ENCODE assay signal across 8 cellular contexts in genomic region chr20:59403261-59403961, GRCh38.
A peak's percentile ranks its signal among the peaks of the same experiment; 100 is the strongest.
DNase-seq lines count a peak whose midpoint lies in the region; ATAC-seq and TF ChIP-seq lines count a peak whose summit lies in the region.

No MANE protein-coding gene starts in this region.

- H2BK12ac ChIP-seq in mesenchymal stem cell (ENCODE audit: low read length in 2 of 2) = no peak overlapping the region

- no peak overlapping the region for H2BK120ac ChIP-seq in mesenchymal stem cell (ENCODE audit: low read depth, low read length)

- no peak overlapping the region for H3K9ac ChIP-seq in MM.1S (ENCODE audit: low read length)
- peak overlapping the region; percentile 18 for H3K9ac ChIP-seq in mesenchymal stem cell (ENCODE audit: low read length)

- no peak overlapping the region for H3K18ac ChIP-seq in mesenchymal stem cell (ENCODE audit: low read depth in 1 of 2, low read length in 2 of 2)

- H3K27ac ChIP-seq in MM.1S (ENCODE audit: low read length) (no peak overlapping the region), dorsolateral prefrontal cortex (peak overlapping the region in 31 of 59 donors; percentile 1 to 74 (median 32)), mesenchymal stem cell (ENCODE audit: low read length, poor library complexity, severe bottlenecking) (no peak overlapping the region)

- no peak overlapping the region for H2BK5ac ChIP-seq in mesenchymal stem cell (ENCODE audit: low read depth, low read length, poor library complexity, severe bottlenecking)

- no peak overlapping the region for H3K4ac ChIP-seq in mesenchymal stem cell (ENCODE audit: low read depth in 1 of 2, low read length in 2 of 2)

- WGBS in mesenchymal stem cell = 9% methylated on average over 46 of the region's 46 CpGs

- intact Hi-C loops in dorsolateral prefrontal cortex (cut with DNase I) = loop anchor here (2.0 to 10.0 kb wide), 4 partner anchors 181 to 535 kb away; no protein-coding TSS in a partner anchor

- H3F3A ChIP-seq in MM.1S (ENCODE audit: insufficient read depth, low read length) = no peaks in the 10 kb centered on the region

- TF ChIP-seq CTCF in MM.1S (IDR thresholded peaks at IDR 0.05; ENCODE audit: low read length) = peak; percentile 94
- peak; percentile 82 to 100 (median 98) for TF ChIP-seq CTCF in dorsolateral prefrontal cortex (IDR thresholded peaks at IDR 0.05 in 54 of 56, conservative IDR thresholded peaks at IDR 0.05 in 2 of 56; ENCODE audit: low read depth in 1 of 56, partially characterized antibody in 56 of 56)

- no peak overlapping the region for H3K23ac ChIP-seq in mesenchymal stem cell (ENCODE audit: low read length in 2 of 2)

- no peaks in the 10 kb centered on the region for H3K79me2 ChIP-seq in MM.1S (ENCODE audit: low read length)

- H3K14ac ChIP-seq in mesenchymal stem cell (ENCODE audit: low read length in 2 of 2) = no peak overlapping the region

- no peak overlapping the region for H4K8ac ChIP-seq in mesenchymal stem cell (ENCODE audit: low read length)

- H3K9me3 ChIP-seq in MM.1S (replicated peaks; ENCODE audit: insufficient read depth, low read length) (no peaks in the 10 kb centered on the region), mesenchymal stem cell (ENCODE audit: control insufficient read depth, low read length) (peaks cover 3% of the 10 kb centered on the region)

- H4K91ac ChIP-seq in mesenchymal stem cell (ENCODE audit: low read length) = no peak overlapping the region

- no peak overlapping the region for H3K4me3 ChIP-seq in MM.1S (ENCODE audit: low read length)
- H3K4me3 ChIP-seq in dorsolateral prefrontal cortex = peak overlapping the region in 57 of 59 donors; percentile 1 to 59 (median 42)
- peak overlapping the region in 1 of 2 experiments; percentile 41 for H3K4me3 ChIP-seq in mesenchymal stem cell (ENCODE audit: insufficient read depth in 1 of 2, low read depth in 1 of 2, low read length in 2 of 2)

- no peak overlapping the region for H2AFZ ChIP-seq in MM.1S (ENCODE audit: low read length)
- H2AFZ ChIP-seq in mesenchymal stem cell (ENCODE audit: low read depth, low read length) = no peak overlapping the region

- H2AK5ac ChIP-seq in mesenchymal stem cell (ENCODE audit: low read length, severe bottlenecking) = no peak overlapping the region

- no peaks in the 10 kb centered on the region for H4K20me1 ChIP-seq in MM.1S (ENCODE audit: insufficient read depth, low read length)

- no peaks in the 10 kb centered on the region for H3K79me1 ChIP-seq in mesenchymal stem cell (replicated peaks; ENCODE audit: low read length, poor library complexity, severe bottlenecking)

- H3K27me3 ChIP-seq in MM.1S (replicated peaks; ENCODE audit: insufficient read depth, low read length) (peaks cover 93% of the 10 kb centered on the region), dorsolateral prefrontal cortex (peaks cover 0 to 93% (median 45%) of the 10 kb centered on the region in 45 donors), mesenchymal stem cell (ENCODE audit: control insufficient read depth in 1 of 2, insufficient read depth in 1 of 2, low read length in 2 of 2) (peaks cover 39 to 98% of the 10 kb centered on the region in 2 experiments)

- H3K4me2 ChIP-seq in MM.1S (ENCODE audit: low read depth, low read length) = peak overlapping the region; percentile 35; the same call in 1 of the 2 replicates
- H3K4me2 ChIP-seq in mesenchymal stem cell (ENCODE audit: low read length, poor library complexity, severe bottlenecking) = no peak overlapping the region

- ATAC-seq in HG03342 (IDR thresholded peaks at IDR 0.05; ENCODE audit: unreplicated experiment) (no peak), GM18502 (IDR thresholded peaks at IDR 0.05; ENCODE audit: poor library complexity, unreplicated experiment) (no peak)

- no peaks in the 10 kb centered on the region for H3K4me1 ChIP-seq in MM.1S (ENCODE audit: low read length)
- H3K4me1 ChIP-seq in mesenchymal stem cell (ENCODE audit: control insufficient read depth, insufficient read depth, low read depth, low read length) = peaks cover 3% of the 10 kb centered on the region

- DNase-seq in ELF-1 (ENCODE audit: low read depth, low spot score) (peak; percentile 75), MM.1S (peak; percentile 33), dorsolateral prefrontal cortex (peak in 9 of 10 donors; percentile 24 to 79 (median 58)), mesenchymal stem cell (no peak)
- DNase-seq in activated CD4-positive, alpha-beta T cell treated with anti-CD3 and anti-CD28 coated beads, Interleukin-2, amount 50 U/mL, for 24 hours (ENCODE audit: low read depth in 1 of 2, low spot score in 1 of 2) = peak; percentile 46 to 67
- DNase-seq in stimulated activated CD8-positive, alpha-beta memory T cell treated with anti-CD3 and anti-CD28 coated beads, Interleukin-15, amount 100 ng/mL, for 48 hours (ENCODE audit: low read depth in 2 of 2) = peak; percentile 48 to 49

- H3K9me2 ChIP-seq in MM.1S (replicated peaks; ENCODE audit: insufficient read depth, low read length) = no peaks in the 10 kb centered on the region

- H2BK15ac ChIP-seq in mesenchymal stem cell (ENCODE audit: low read depth, poor library complexity, severe bottlenecking) = no peak overlapping the region

- H3K36me3 ChIP-seq in MM.1S (replicated peaks; ENCODE audit: insufficient read depth, low read length) (no peaks in the 10 kb centered on the region), mesenchymal stem cell (ENCODE audit: control insufficient read depth in 1 of 2, insufficient read depth in 2 of 2, low read depth in 1 of 2, low read length in 2 of 2) (no peaks in the 10 kb centered on the region)

Comparison
In these comparisons a context has a peak if more than half of its experiments do, and no peak if none do; other contexts are left out.
1. H3K27ac ChIP-seq: peak in dorsolateral prefrontal cortex (31 of 59); none in MM.1S (single experiment) and mesenchymal stem cell (single experiment).